ENCODE assay signal across 8 cellular contexts in genomic region chr2:74472945-74473258, GRCh38.
DNase-seq lines count a peak whose midpoint lies in the region; ATAC-seq and TF ChIP-seq lines count a peak whose summit lies in the region.

No MANE protein-coding gene starts in this region.

- no peak for ATAC-seq in GM19395 (IDR thresholded peaks at IDR 0.05; ENCODE audit: unreplicated experiment)

- no peaks in the 10 kb centered on the region for H3K27me3 ChIP-seq in HUES48 (ENCODE audit: control insufficient read depth, insufficient read depth, low read length)
- H3K27me3 ChIP-seq in mucosa of stomach (ENCODE audit: control insufficient read depth, insufficient read depth, low read length): no peaks in the 10 kb centered on the region

- peak overlapping the region; percentile 95 for H3K27ac ChIP-seq in HUES48 (ENCODE audit: low read depth, low read length)

- H3K36me3 ChIP-seq in HUES48 (ENCODE audit: control insufficient read depth, insufficient read depth, low read length) (peaks cover 27% of the 10 kb centered on the region), mucosa of stomach (ENCODE audit: control insufficient read depth, insufficient read depth, low read length) (peaks cover 8% of the 10 kb centered on the region)

- H3K9me3 ChIP-seq in HUES48 (ENCODE audit: control insufficient read depth, insufficient read depth, low read length) (no peaks in the 10 kb centered on the region), mucosa of stomach (ENCODE audit: control insufficient read depth, low read length) (no peaks in the 10 kb centered on the region)

- DNase-seq in AG09309 (ENCODE audit: low read depth) (no peak), choroid plexus epithelial cell (ENCODE audit: low read depth) (no peak), NCI-H2196 treated with DMSO at 0.1 percent for 48 hours (lab: John Stamatoyannopoulos, UW; ENCODE audit: unreplicated experiment) (no peak), hepatic stellate cell (ENCODE audit: low spot score) (no peak), 8988T (no peak)

- TF ChIP-seq CTCF in AG09309 (IDR thresholded peaks at IDR 0.05; ENCODE audit: control insufficient read depth, insufficient read depth, low read depth, low read length, missing control alignments): no peak
- TF ChIP-seq CTCF in choroid plexus epithelial cell (conservative IDR thresholded peaks at IDR 0.05; ENCODE audit: low read depth, low read length): no peak

- H3K4me1 ChIP-seq in HUES48 (ENCODE audit: control insufficient read depth, insufficient read depth, low read length) (peaks cover 10% of the 10 kb centered on the region; the same call in 1 of the 2 replicates), mucosa of stomach (ENCODE audit: control insufficient read depth, insufficient read depth, low read length) (peaks cover 14% of the 10 kb centered on the region)

- H3K4me3 ChIP-seq in AG09309 (ENCODE audit: control insufficient read depth, low read depth, low read length) (peak overlapping the region; percentile 61), HUES48 (ENCODE audit: low read depth, low read length) (peak overlapping the region; percentile 99), choroid plexus epithelial cell (ENCODE audit: low read depth, low read length) (peak overlapping the region; percentile 89), mucosa of stomach (ENCODE audit: low read length) (peak overlapping the region; percentile 31)

- peak overlapping the region; percentile 81 for H3K9ac ChIP-seq in HUES48 (ENCODE audit: low read depth, low read length)
- peak overlapping the region; percentile 76 for H3K9ac ChIP-seq in mucosa of stomach (ENCODE audit: low read length)

Comparison
In these comparisons a context has a peak if more than half of its experiments do, and no peak if none do; other contexts are left out.
1. H3K4me3 ChIP-seq: peak in every context shown above with its lines; median percentile 99 in HUES48; 89 in choroid plexus epithelial cell; 61 in AG09309; 31 in mucosa of stomach.